In genomic region chr9:120480707-120481106, GRCh38 we compare ENCODE assay signal across 13 cellular contexts.
DNase-seq lines count a peak whose midpoint lies in the region; ATAC-seq and TF ChIP-seq lines count a peak whose summit lies in the region.
"Had no signal": no experiment of that assay in that cellular context is flagged by ENCODE, and none has a peak within 500 bp of the region (broad histone marks: within the 10 kb centered on the region; RNA-seq: fewer than 3 reads in every experiment).

No MANE protein-coding gene starts in this region.

- H3K9me3 ChIP-seq in breast epithelium (no peaks in the 10 kb centered on the region), RWPE2 (ENCODE audit: severe bottlenecking) (no peaks in the 10 kb centered on the region), vagina (no peaks in the 10 kb centered on the region)
- H3K9me3 ChIP-seq: thyroid gland had no signal

- H3K4me3 Mint-ChIP-seq in MCF 10A (ENCODE audit: unreplicated experiment), result no peak overlapping the region
- H3K4me3 Mint-ChIP-seq: dendritic cell treated with granulocyte-macrophage colony-stimulating factor and Interleukin-4, amounts not matched to agents 40 ng/mL and 50 ng/mL, for 4 days; WTC11 had no signal

- H3K27ac Mint-ChIP-seq in MCF 10A (ENCODE audit: low read depth, unreplicated experiment), result no peak overlapping the region
- H3K27ac Mint-ChIP-seq: dendritic cell treated with granulocyte-macrophage colony-stimulating factor and Interleukin-4, amounts not matched to agents 40 ng/mL and 50 ng/mL, for 4 days had no signal

- TF ChIP-seq POLR2A in breast epithelium (IDR thresholded peaks at IDR 0.05) (no peak), vagina (IDR thresholded peaks at IDR 0.05) (no peak)

- H3K4me3 ChIP-seq in breast epithelium (no peak overlapping the region), RWPE2 (ENCODE audit: severe bottlenecking) (no peak overlapping the region), fibroblast of villous mesenchyme (ENCODE audit: low read depth, low read length) (no peak overlapping the region), vagina (no peak overlapping the region)
- H3K4me3 ChIP-seq: thyroid gland had no signal

- no peaks in the 10 kb centered on the region for H3K9me3 Mint-ChIP-seq in MCF 10A (ENCODE audit: unreplicated experiment)
- H3K9me3 Mint-ChIP-seq: dendritic cell treated with granulocyte-macrophage colony-stimulating factor and Interleukin-4, amounts not matched to agents 40 ng/mL and 50 ng/mL, for 4 days; WTC11 had no signal

- peak; percentile 41 for DNase-seq in MCF 10A (ENCODE audit: unreplicated experiment)
- DNase-seq in breast epithelium (ENCODE audit: low spot score in 2 of 2), result no peak
- DNase-seq in RWPE2 (ENCODE audit: low spot score), result no peak
- peak; percentile 7 for DNase-seq in fibroblast of villous mesenchyme (ENCODE audit: low read depth)
- DNase-seq in vagina (ENCODE audit: extremely low spot score in 2 of 2), result no peak
- DNase-seq in anterior cingulate cortex (lab: John Stamatoyannopoulos, UW), result no peak
- no peak for DNase-seq in NCI-H1436 treated with DMSO at 0.1 percent for 48 hours (lab: John Stamatoyannopoulos, UW)
- DNase-seq: NCI-H1930, retina had no signal

- TF ChIP-seq CTCF in MCF 10A (IDR thresholded peaks at IDR 0.05; ENCODE audit: unreplicated experiment), result no peak
- no peak for TF ChIP-seq CTCF in breast epithelium (IDR thresholded peaks at IDR 0.05)
- no peak for TF ChIP-seq CTCF in RWPE2 (IDR thresholded peaks at IDR 0.05; ENCODE audit: poor library complexity, severe bottlenecking)
- TF ChIP-seq CTCF in fibroblast of villous mesenchyme (IDR thresholded peaks at IDR 0.05; ENCODE audit: insufficient read depth, low read depth, low read length), result no peak
- TF ChIP-seq CTCF in vagina (IDR thresholded peaks at IDR 0.05), result no peak

- POLR2A ChIA-PET in MCF 10A (lab: Yijun Ruan, JAX), result interaction anchor here (0.8 to 1.3 kb wide), 3 partner anchors 13 to 52 kb away, joined by 3 to 4 read pairs (median 4); no protein-coding TSS in a partner anchor

- H3K4me1 ChIP-seq in breast epithelium (peaks cover 0 to 14% of the 10 kb centered on the region in 2 donors), RWPE2 (ENCODE audit: insufficient read depth, poor library complexity, severe bottlenecking) (peaks cover 28% of the 10 kb centered on the region), vagina (peaks cover 22% of the 10 kb centered on the region)

- CTCF ChIA-PET in MCF 10A (lab: Yijun Ruan, JAX), result interaction anchor here (0.7 to 0.8 kb wide), 2 partner anchors 51 to 1801 kb away, joined by 3 read pairs; no protein-coding TSS in a partner anchor

- no peaks in the 10 kb centered on the region for H3K27me3 Mint-ChIP-seq in MCF 10A (ENCODE audit: insufficient read depth, unreplicated experiment)
- H3K27me3 Mint-ChIP-seq: dendritic cell treated with granulocyte-macrophage colony-stimulating factor and Interleukin-4, amounts not matched to agents 40 ng/mL and 50 ng/mL, for 4 days had no signal

- ATAC-seq in RWPE2 (ENCODE audit: low read depth) (no peak), HG02981 (IDR thresholded peaks at IDR 0.05; ENCODE audit: unreplicated experiment) (no peak)
- ATAC-seq: WTC11 had no signal

- no peaks in the 10 kb centered on the region for H3K36me3 ChIP-seq in breast epithelium
- H3K36me3 ChIP-seq in RWPE2 (ENCODE audit: low read depth), result peaks cover 19% of the 10 kb centered on the region
- H3K36me3 ChIP-seq in vagina, result peaks cover 0 to 22% of the 10 kb centered on the region in 2 donors
- H3K36me3 ChIP-seq: thyroid gland had no signal

- intact Hi-C loops in MCF 10A (cut with micrococcal nuclease) (no loop called here), breast epithelium (cut with DNase I; ENCODE audit: low total_unique reads) (no loop called here), vagina (cut with DNase I) (no loop called here)

- H3K27me3 ChIP-seq in breast epithelium, result no peaks in the 10 kb centered on the region
- H3K27me3 ChIP-seq in RWPE2 (ENCODE audit: insufficient read depth, poor library complexity, severe bottlenecking), result no peaks in the 10 kb centered on the region
- H3K27me3 ChIP-seq in vagina, result no peaks in the 10 kb centered on the region
- H3K27me3 ChIP-seq: thyroid gland had no signal

- H3K36me3 Mint-ChIP-seq in MCF 10A (ENCODE audit: insufficient read depth, unreplicated experiment), result peaks cover 59% of the 10 kb centered on the region

- H3K4me1 Mint-ChIP-seq in MCF 10A (ENCODE audit: insufficient read depth, unreplicated experiment), result peaks cover 15% of the 10 kb centered on the region

- peak overlapping the region in 1 of 2 donors; percentile 34 for H3K27ac ChIP-seq in breast epithelium
- H3K27ac ChIP-seq in RWPE2 (ENCODE audit: poor library complexity, severe bottlenecking), result peak overlapping the region; percentile 29
- peak overlapping the region; percentile 36 for H3K27ac ChIP-seq in vagina

- no TSS peak for BruUV-seq in MCF 10A (replicated peaks; lab: Mats Ljungman, UMichigan)

Comparison
In these comparisons a context has a peak if more than half of its experiments do, and no peak if none do; other contexts are left out.
1. DNase-seq: peak in MCF 10A (single experiment) and fibroblast of villous mesenchyme (single experiment); none in breast epithelium (0 of 2), RWPE2 (single experiment), vagina (0 of 2), anterior cingulate cortex (0 of 58) and NCI-H1436 treated with DMSO at 0.1 percent for 48 hours (single experiment).